In genomic region chr1:83559090-83559489, GRCh38 we compare ENCODE assay signal across 25 cellular contexts.
DNase-seq lines count a peak whose midpoint lies in the region; ATAC-seq and TF ChIP-seq lines count a peak whose summit lies in the region.
"Had no signal": no experiment of that assay in that cellular context is flagged by ENCODE, and none has a peak within 500 bp of the region (broad histone marks: within the 10 kb centered on the region; RNA-seq: fewer than 3 reads in every experiment).

No MANE protein-coding gene starts in this region.

- POLR2A ChIA-PET in RWPE1 (lab: Yijun Ruan, JAX; ENCODE audit: low non-redundant PET): no interaction called here

- no peak for TF ChIP-seq CTCF in RWPE1 (conservative IDR thresholded peaks at IDR 0.05; ENCODE audit: low read depth)

- peak; percentile 39 for ATAC-seq in GM18511 (IDR thresholded peaks at IDR 0.05; ENCODE audit: unreplicated experiment)
- peak; percentile 65 for ATAC-seq in HG02870 (IDR thresholded peaks at IDR 0.05; ENCODE audit: unreplicated experiment)
- ATAC-seq in stimulated activated memory B cell treated with anti-CD40 and anti-IgM and Interleukin-4, amounts not matched to agents 10 μg/mL and 1 μg/mL and 100 μg/mL, for 72 hours: peak; percentile 50
- ATAC-seq: activated T-cell treated with anti-CD3 and anti-CD28 coated beads, Interleukin-2, amount 50 U/mL, for 72 hours; stimulated activated effector memory CD8-positive, alpha-beta T cell treated with anti-CD3 and anti-CD28 coated beads, Interleukin-12 subunit alpha, Interleukin-12 subunit beta, amount 100 ng/mL, for 72 hours; T-helper 17 cell had no signal

- H3K4me3 Mint-ChIP-seq in stimulated activated memory B cell treated with anti-CD40 and anti-IgM and Interleukin-4, amounts not matched to agents 10 μg/mL and 1 μg/mL and 100 μg/mL, for 72 hours: no peak overlapping the region
- H3K4me3 Mint-ChIP-seq: activated T-cell treated with anti-CD3 and anti-CD28 coated beads, Interleukin-2, amount 50 U/mL, for 72 hours; CD8-positive, alpha-beta memory T cell; stimulated activated effector memory CD8-positive, alpha-beta T cell treated with anti-CD3 and anti-CD28 coated beads, Interleukin-12 subunit alpha, Interleukin-12 subunit beta, amount 100 ng/mL, for 72 hours; T-helper 17 cell had no signal

- H3K9me3 Mint-ChIP-seq in stimulated activated memory B cell treated with anti-CD40 and anti-IgM and Interleukin-4, amounts not matched to agents 10 μg/mL and 1 μg/mL and 100 μg/mL, for 72 hours: no peaks in the 10 kb centered on the region
- H3K9me3 Mint-ChIP-seq: activated T-cell treated with anti-CD3 and anti-CD28 coated beads, Interleukin-2, amount 50 U/mL, for 72 hours had no signal

- DNase-seq in SKM-1 (lab: John Stamatoyannopoulos, UW; ENCODE audit: unreplicated experiment) (peak; percentile 22), NCI-H2171 (lab: John Stamatoyannopoulos, UW) (no peak), dedifferentiated amniotic fluid mesenchymal stem cell (ENCODE audit: extremely low spot score) (no peak), NCI-H2081 (lab: John Stamatoyannopoulos, UW) (no peak), RWPE1 (ENCODE audit: low spot score) (no peak)
- DNase-seq: activated CD4-positive, alpha-beta T cell treated with anti-CD3 and anti-CD28 coated beads for 48 hours; activated naive CD4-positive, alpha-beta T cell treated with anti-CD3 and anti-CD28 coated beads, Interleukin-2, amount 50 U/mL, for 16 hours; activated T-cell treated with anti-CD3 and anti-CD28 coated beads, Interleukin-2, amount 50 U/mL, for 72 hours; CD8-positive, alpha-beta memory T cell; cortex of kidney; GF-D8; glutamatergic neuron; MG63; NCI-H187 treated with DMSO at 0.1 percent for 48 hours; Peyer's patch; stimulated activated CD4-positive, alpha-beta T cell treated with anti-CD3 and anti-CD28 coated beads, Interleukin-2, amount 100 ng/mL, for 24 hours; T-helper 17 cell; testis had no signal

- no peaks in the 10 kb centered on the region for H3K36me3 Mint-ChIP-seq in stimulated activated memory B cell treated with anti-CD40 and anti-IgM and Interleukin-4, amounts not matched to agents 10 μg/mL and 1 μg/mL and 100 μg/mL, for 72 hours
- H3K36me3 Mint-ChIP-seq: CD8-positive, alpha-beta memory T cell; IgD-negative memory B cell; stimulated activated effector memory CD8-positive, alpha-beta T cell treated with anti-CD3 and anti-CD28 coated beads, Interleukin-12 subunit alpha, Interleukin-12 subunit beta, amount 100 ng/mL, for 72 hours had no signal

- CTCF ChIA-PET in RWPE1 (lab: Yijun Ruan, JAX): no interaction called here

- no peak overlapping the region for H3K27ac Mint-ChIP-seq in stimulated activated memory B cell treated with anti-CD40 and anti-IgM and Interleukin-4, amounts not matched to agents 10 μg/mL and 1 μg/mL and 100 μg/mL, for 72 hours
- H3K27ac Mint-ChIP-seq: activated T-cell treated with anti-CD3 and anti-CD28 coated beads, Interleukin-2, amount 50 U/mL, for 72 hours; CD8-positive, alpha-beta memory T cell; stimulated activated effector memory CD8-positive, alpha-beta T cell treated with anti-CD3 and anti-CD28 coated beads, Interleukin-12 subunit alpha, Interleukin-12 subunit beta, amount 100 ng/mL, for 72 hours; T-helper 17 cell had no signal

- no peak overlapping the region for H3K27ac ChIP-seq in RWPE1
- H3K27ac ChIP-seq: cardiac muscle cell, neutrophil, Peyer's patch, testis had no signal

- no peaks in the 10 kb centered on the region for H3K27me3 Mint-ChIP-seq in stimulated activated memory B cell treated with anti-CD40 and anti-IgM and Interleukin-4, amounts not matched to agents 10 μg/mL and 1 μg/mL and 100 μg/mL, for 72 hours
- H3K27me3 Mint-ChIP-seq: CD8-positive, alpha-beta memory T cell; IgD-negative memory B cell; T-helper 17 cell had no signal

- H3K4me1 Mint-ChIP-seq in stimulated activated memory B cell treated with anti-CD40 and anti-IgM and Interleukin-4, amounts not matched to agents 10 μg/mL and 1 μg/mL and 100 μg/mL, for 72 hours: peaks cover 17% of the 10 kb centered on the region
- H3K4me1 Mint-ChIP-seq: CD8-positive, alpha-beta memory T cell; stimulated activated effector memory CD8-positive, alpha-beta T cell treated with anti-CD3 and anti-CD28 coated beads, Interleukin-12 subunit alpha, Interleukin-12 subunit beta, amount 100 ng/mL, for 72 hours; T-helper 17 cell had no signal
